33 cellular contexts compared by ENCODE assay signal in the genomic region with DNA sequence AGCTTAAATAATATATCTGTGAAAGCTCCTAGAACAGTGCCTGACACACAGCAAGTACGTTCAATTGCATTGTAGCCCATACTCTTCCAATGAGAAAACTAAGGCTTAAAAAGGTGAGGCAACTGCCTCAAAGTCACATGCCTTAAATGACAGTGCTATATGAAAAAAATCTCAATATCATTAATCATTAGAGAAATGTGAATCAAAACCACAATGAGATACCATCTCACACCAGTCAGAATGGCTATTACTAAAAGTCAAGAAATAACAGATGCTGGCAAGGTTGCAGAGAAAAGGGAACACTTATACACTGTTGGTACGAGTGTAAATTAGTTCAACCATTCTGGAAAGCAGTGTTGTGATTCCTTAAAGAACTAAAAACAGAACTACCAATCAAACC.
"Had no signal": no experiment of that assay in that cellular context is flagged by ENCODE, and none has a peak within 500 bp of the region (broad histone marks: within the 10 kb centered on the region; RNA-seq: fewer than 3 reads in every experiment).

No MANE protein-coding gene starts in this region.

- DNase-seq: activated CD4-positive, alpha-beta memory T cell treated with anti-CD3 and anti-CD28 coated beads, Interleukin-2, amount 10 ng/mL, durations not matched to agents 7 days and 5 days; activated CD4-positive, alpha-beta T cell treated with anti-CD3 and anti-CD28 coated beads for 1 hour; activated CD4-positive, alpha-beta T cell treated with anti-CD3 and anti-CD28 coated beads for 48 hours; activated CD4-positive, CD25-positive, alpha-beta regulatory T cell; activated CD8-positive, alpha-beta memory T cell treated with anti-CD3 and anti-CD28 coated beads for 24 hours; activated CD8-positive, alpha-beta memory T cell treated with anti-CD3 and anti-CD28 coated beads, Interleukin-2, amount 10 ng/mL, durations not matched to agents 7 days and 5 days; activated CD8-positive, alpha-beta memory T cell treated with anti-CD3 and anti-CD28 coated beads, Interleukin-2, amount 50 U/mL, for 48 hours; activated effector memory CD4-positive, alpha-beta T cell treated with Interleukin-2 at 50 U/mL for 16 hours; activated naive CD4-positive, alpha-beta T cell treated with anti-CD3 and anti-CD28 coated beads, Interleukin-2, amount 10 ng/mL, durations not matched to agents 7 days and 5 days; activated naive CD8-positive, alpha-beta T cell treated with anti-CD3 and anti-CD28 coated beads, Interleukin-2, amount 50 U/mL, for 24 hours; activated T-cell treated with anti-CD3 and anti-CD28 coated beads, Interleukin-2, amount 50 U/mL, for 48 hours; anterior cingulate cortex; Kasumi-1; KG1; MM.1S; MV-4-11; NCI-H1092; NCI-H1436 treated with DMSO at 0.1 percent for 48 hours; NCI-H1694 treated with DMSO at 0.1 percent for 48 hours; NCI-H2029; NCI-H345; NCI-H524 treated with DMSO at 0.1 percent for 48 hours; SHP77; SJCRH30; T-cell; T-helper 2 cell; T-helper 9 cell; WERI-Rb-1 had no signal

- H3K27ac Mint-ChIP-seq: activated CD4-positive, alpha-beta memory T cell treated with anti-CD3 and anti-CD28 coated beads, Interleukin-2, amount 10 ng/mL, durations not matched to agents 7 days and 5 days; activated CD8-positive, alpha-beta memory T cell treated with anti-CD3 and anti-CD28 coated beads, Interleukin-2, amount 10 ng/mL, durations not matched to agents 7 days and 5 days; activated naive CD4-positive, alpha-beta T cell treated with anti-CD3 and anti-CD28 coated beads, Interleukin-2, amount 10 ng/mL, durations not matched to agents 7 days and 5 days; activated naive CD8-positive, alpha-beta T cell; activated naive CD8-positive, alpha-beta T cell treated with anti-CD3 and anti-CD28 coated beads, Interleukin-2, amount 50 U/mL, for 24 hours; brain; T-cell had no signal

- H3K27ac ChIP-seq: cardiac muscle cell, SJCRH30, SK-N-MC, WERI-Rb-1 had no signal

- H3K27me3 ChIP-seq: cardiac muscle cell, SJCRH30 had no signal

- H3K4me3 ChIP-seq: cardiac muscle cell, SJCRH30, SK-N-MC had no signal

- ATAC-seq: activated CD8-positive, alpha-beta memory T cell treated with anti-CD3 and anti-CD28 coated beads, Interleukin-2, amount 10 ng/mL, durations not matched to agents 7 days and 5 days; T-cell had no signal

- H3K36me3 ChIP-seq: cardiac muscle cell, SJCRH30, WERI-Rb-1 had no signal

- H3K9me3 ChIP-seq: SJCRH30 had no signal

- H3K4me1 Mint-ChIP-seq: central memory CD8-positive, alpha-beta T cell had no signal

- H3K36me3 Mint-ChIP-seq: activated CD8-positive, alpha-beta memory T cell treated with anti-CD3 and anti-CD28 coated beads, Interleukin-2, amount 10 ng/mL, durations not matched to agents 7 days and 5 days; activated naive CD4-positive, alpha-beta T cell treated with anti-CD3 and anti-CD28 coated beads, Interleukin-2, amount 10 ng/mL, durations not matched to agents 7 days and 5 days; activated naive CD8-positive, alpha-beta T cell; brain; T-cell had no signal

- H3K4me3 Mint-ChIP-seq: activated CD4-positive, alpha-beta memory T cell treated with anti-CD3 and anti-CD28 coated beads, Interleukin-2, amount 10 ng/mL, durations not matched to agents 7 days and 5 days; activated CD8-positive, alpha-beta memory T cell treated with anti-CD3 and anti-CD28 coated beads, Interleukin-2, amount 10 ng/mL, durations not matched to agents 7 days and 5 days; activated naive CD4-positive, alpha-beta T cell treated with anti-CD3 and anti-CD28 coated beads, Interleukin-2, amount 10 ng/mL, durations not matched to agents 7 days and 5 days; activated naive CD8-positive, alpha-beta T cell; activated naive CD8-positive, alpha-beta T cell treated with anti-CD3 and anti-CD28 coated beads, Interleukin-2, amount 50 U/mL, for 24 hours; brain; central memory CD8-positive, alpha-beta T cell; T-cell had no signal

- H3K9me3 Mint-ChIP-seq: activated CD4-positive, alpha-beta memory T cell treated with anti-CD3 and anti-CD28 coated beads, Interleukin-2, amount 10 ng/mL, durations not matched to agents 7 days and 5 days; activated naive CD4-positive, alpha-beta T cell treated with anti-CD3 and anti-CD28 coated beads, Interleukin-2, amount 10 ng/mL, durations not matched to agents 7 days and 5 days; activated naive CD8-positive, alpha-beta T cell treated with anti-CD3 and anti-CD28 coated beads, Interleukin-2, amount 50 U/mL, for 24 hours; brain; central memory CD8-positive, alpha-beta T cell; T-cell had no signal
